In the genomic region with DNA sequence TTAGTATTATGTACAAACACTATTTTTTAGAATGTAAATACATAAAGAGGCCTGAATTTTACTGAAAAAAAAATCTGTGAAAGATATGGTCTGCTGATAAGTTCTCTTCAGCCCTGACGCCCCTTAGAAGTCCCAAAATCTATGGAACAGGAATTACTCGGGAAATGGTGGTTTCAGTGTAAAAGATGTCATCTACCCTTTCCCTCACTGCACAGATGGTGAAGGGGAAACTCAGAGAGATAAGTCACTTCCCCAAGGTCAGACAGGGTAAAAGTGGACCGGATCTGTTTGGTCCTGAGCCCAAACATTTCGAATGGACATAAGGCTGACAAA, we compare ENCODE assay signal across 1 cellular context.
TF ChIP-seq lines count a peak whose summit lies in the region.

No MANE protein-coding gene starts in this region.

TF ChIP-seq in GM23338, 12 proteins besides CTCF, POLR2A, EP300 and RAD21 (continued from another document):
- TF ChIP-seq, protein P1, sequence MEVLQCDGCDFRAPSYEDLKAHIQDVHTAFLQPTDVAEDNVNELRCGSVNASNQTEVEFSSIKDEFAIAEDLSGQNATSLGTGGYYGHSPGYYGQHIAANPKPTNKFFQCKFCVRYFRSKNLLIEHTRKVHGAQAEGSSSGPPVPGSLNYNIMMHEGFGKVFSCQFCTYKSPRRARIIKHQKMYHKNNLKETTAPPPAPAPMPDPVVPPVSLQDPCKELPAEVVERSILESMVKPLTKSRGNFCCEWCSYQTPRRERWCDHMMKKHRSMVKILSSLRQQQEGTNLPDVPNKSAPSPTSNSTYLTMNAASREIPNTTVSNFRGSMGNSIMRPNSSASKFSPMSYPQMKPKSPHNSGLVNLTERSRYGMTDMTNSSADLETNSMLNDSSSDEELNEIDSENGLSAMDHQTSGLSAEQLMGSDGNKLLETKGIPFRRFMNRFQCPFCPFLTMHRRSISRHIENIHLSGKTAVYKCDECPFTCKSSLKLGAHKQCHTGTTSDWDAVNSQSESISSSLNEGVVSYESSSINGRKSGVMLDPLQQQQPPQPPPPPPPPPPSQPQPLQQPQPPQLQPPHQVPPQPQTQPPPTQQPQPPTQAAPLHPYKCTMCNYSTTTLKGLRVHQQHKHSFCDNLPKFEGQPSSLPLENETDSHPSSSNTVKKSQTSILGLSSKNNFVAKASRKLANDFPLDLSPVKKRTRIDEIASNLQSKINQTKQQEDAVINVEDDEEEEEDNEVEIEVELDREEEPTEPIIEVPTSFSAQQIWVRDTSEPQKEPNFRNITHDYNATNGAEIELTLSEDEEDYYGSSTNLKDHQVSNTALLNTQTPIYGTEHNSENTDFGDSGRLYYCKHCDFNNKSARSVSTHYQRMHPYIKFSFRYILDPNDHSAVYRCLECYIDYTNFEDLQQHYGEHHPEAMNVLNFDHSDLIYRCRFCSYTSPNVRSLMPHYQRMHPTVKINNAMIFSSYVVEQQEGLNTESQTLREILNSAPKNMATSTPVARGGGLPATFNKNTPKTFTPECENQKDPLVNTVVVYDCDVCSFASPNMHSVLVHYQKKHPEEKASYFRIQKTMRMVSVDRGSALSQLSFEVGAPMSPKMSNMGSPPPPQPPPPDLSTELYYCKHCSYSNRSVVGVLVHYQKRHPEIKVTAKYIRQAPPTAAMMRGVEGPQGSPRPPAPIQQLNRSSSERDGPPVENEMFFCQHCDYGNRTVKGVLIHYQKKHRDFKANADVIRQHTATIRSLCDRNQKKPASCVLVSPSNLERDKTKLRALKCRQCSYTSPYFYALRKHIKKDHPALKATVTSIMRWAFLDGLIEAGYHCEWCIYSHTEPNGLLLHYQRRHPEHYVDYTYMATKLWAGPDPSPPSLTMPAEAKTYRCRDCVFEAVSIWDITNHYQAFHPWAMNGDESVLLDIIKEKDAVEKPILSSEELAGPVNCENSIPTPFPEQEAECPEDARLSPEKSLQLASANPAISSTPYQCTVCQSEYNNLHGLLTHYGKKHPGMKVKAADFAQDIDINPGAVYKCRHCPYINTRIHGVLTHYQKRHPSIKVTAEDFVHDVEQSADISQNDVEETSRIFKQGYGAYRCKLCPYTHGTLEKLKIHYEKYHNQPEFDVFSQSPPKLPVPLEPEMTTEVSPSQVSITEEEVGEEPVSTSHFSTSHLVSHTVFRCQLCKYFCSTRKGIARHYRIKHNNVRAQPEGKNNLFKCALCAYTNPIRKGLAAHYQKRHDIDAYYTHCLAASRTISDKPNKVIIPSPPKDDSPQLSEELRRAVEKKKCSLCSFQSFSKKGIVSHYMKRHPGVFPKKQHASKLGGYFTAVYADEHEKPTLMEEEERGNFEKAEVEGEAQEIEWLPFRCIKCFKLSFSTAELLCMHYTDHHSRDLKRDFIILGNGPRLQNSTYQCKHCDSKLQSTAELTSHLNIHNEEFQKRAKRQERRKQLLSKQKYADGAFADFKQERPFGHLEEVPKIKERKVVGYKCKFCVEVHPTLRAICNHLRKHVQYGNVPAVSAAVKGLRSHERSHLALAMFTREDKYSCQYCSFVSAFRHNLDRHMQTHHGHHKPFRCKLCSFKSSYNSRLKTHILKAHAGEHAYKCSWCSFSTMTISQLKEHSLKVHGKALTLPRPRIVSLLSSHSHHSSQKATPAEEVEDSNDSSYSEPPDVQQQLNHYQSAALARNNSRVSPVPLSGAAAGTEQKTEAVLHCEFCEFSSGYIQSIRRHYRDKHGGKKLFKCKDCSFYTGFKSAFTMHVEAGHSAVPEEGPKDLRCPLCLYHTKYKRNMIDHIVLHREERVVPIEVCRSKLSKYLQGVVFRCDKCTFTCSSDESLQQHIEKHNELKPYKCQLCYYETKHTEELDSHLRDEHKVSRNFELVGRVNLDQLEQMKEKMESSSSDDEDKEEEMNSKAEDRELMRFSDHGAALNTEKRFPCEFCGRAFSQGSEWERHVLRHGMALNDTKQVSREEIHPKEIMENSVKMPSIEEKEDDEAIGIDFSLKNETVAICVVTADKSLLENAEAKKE (CRISPR knock-in tag; IDR thresholded peaks at IDR 0.05): no peak
- TF ChIP-seq EZH2 (IDR thresholded peaks at IDR 0.05; ENCODE audit: low read depth, unreplicated experiment): no peak
